Comparison of ENCODE assay signal across 1 cellular context in the genomic region with DNA sequence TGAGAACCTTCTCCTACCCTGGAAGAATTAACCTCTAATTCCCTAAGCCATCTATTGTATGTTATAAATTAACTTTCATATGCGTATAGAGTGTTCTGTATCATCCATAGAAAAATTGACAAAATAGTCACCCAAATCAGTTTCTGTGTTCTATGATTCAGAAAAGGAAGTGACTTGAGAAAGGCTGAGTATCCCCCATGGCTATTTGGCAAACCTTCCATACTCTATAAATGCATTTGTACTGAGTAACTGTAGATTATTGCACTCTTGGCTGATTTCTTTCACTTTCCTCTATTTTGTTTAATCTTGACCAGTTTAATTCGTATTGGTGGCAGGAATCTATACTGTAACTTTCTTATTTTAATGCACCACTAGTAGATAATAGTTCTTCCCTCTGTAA.
TF ChIP-seq lines count a peak whose summit lies in the region.

No MANE protein-coding gene starts in this region.

TF ChIP-seq in GM23338, 12 proteins besides CTCF, POLR2A, EP300 and RAD21 (continued from another document):
- TF ChIP-seq, protein P1, sequence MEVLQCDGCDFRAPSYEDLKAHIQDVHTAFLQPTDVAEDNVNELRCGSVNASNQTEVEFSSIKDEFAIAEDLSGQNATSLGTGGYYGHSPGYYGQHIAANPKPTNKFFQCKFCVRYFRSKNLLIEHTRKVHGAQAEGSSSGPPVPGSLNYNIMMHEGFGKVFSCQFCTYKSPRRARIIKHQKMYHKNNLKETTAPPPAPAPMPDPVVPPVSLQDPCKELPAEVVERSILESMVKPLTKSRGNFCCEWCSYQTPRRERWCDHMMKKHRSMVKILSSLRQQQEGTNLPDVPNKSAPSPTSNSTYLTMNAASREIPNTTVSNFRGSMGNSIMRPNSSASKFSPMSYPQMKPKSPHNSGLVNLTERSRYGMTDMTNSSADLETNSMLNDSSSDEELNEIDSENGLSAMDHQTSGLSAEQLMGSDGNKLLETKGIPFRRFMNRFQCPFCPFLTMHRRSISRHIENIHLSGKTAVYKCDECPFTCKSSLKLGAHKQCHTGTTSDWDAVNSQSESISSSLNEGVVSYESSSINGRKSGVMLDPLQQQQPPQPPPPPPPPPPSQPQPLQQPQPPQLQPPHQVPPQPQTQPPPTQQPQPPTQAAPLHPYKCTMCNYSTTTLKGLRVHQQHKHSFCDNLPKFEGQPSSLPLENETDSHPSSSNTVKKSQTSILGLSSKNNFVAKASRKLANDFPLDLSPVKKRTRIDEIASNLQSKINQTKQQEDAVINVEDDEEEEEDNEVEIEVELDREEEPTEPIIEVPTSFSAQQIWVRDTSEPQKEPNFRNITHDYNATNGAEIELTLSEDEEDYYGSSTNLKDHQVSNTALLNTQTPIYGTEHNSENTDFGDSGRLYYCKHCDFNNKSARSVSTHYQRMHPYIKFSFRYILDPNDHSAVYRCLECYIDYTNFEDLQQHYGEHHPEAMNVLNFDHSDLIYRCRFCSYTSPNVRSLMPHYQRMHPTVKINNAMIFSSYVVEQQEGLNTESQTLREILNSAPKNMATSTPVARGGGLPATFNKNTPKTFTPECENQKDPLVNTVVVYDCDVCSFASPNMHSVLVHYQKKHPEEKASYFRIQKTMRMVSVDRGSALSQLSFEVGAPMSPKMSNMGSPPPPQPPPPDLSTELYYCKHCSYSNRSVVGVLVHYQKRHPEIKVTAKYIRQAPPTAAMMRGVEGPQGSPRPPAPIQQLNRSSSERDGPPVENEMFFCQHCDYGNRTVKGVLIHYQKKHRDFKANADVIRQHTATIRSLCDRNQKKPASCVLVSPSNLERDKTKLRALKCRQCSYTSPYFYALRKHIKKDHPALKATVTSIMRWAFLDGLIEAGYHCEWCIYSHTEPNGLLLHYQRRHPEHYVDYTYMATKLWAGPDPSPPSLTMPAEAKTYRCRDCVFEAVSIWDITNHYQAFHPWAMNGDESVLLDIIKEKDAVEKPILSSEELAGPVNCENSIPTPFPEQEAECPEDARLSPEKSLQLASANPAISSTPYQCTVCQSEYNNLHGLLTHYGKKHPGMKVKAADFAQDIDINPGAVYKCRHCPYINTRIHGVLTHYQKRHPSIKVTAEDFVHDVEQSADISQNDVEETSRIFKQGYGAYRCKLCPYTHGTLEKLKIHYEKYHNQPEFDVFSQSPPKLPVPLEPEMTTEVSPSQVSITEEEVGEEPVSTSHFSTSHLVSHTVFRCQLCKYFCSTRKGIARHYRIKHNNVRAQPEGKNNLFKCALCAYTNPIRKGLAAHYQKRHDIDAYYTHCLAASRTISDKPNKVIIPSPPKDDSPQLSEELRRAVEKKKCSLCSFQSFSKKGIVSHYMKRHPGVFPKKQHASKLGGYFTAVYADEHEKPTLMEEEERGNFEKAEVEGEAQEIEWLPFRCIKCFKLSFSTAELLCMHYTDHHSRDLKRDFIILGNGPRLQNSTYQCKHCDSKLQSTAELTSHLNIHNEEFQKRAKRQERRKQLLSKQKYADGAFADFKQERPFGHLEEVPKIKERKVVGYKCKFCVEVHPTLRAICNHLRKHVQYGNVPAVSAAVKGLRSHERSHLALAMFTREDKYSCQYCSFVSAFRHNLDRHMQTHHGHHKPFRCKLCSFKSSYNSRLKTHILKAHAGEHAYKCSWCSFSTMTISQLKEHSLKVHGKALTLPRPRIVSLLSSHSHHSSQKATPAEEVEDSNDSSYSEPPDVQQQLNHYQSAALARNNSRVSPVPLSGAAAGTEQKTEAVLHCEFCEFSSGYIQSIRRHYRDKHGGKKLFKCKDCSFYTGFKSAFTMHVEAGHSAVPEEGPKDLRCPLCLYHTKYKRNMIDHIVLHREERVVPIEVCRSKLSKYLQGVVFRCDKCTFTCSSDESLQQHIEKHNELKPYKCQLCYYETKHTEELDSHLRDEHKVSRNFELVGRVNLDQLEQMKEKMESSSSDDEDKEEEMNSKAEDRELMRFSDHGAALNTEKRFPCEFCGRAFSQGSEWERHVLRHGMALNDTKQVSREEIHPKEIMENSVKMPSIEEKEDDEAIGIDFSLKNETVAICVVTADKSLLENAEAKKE (CRISPR knock-in tag; IDR thresholded peaks at IDR 0.05): no peak
- no peak for TF ChIP-seq STAT1 (IDR thresholded peaks at IDR 0.05; ENCODE audit: unreplicated experiment)
- TF ChIP-seq, protein P2, sequence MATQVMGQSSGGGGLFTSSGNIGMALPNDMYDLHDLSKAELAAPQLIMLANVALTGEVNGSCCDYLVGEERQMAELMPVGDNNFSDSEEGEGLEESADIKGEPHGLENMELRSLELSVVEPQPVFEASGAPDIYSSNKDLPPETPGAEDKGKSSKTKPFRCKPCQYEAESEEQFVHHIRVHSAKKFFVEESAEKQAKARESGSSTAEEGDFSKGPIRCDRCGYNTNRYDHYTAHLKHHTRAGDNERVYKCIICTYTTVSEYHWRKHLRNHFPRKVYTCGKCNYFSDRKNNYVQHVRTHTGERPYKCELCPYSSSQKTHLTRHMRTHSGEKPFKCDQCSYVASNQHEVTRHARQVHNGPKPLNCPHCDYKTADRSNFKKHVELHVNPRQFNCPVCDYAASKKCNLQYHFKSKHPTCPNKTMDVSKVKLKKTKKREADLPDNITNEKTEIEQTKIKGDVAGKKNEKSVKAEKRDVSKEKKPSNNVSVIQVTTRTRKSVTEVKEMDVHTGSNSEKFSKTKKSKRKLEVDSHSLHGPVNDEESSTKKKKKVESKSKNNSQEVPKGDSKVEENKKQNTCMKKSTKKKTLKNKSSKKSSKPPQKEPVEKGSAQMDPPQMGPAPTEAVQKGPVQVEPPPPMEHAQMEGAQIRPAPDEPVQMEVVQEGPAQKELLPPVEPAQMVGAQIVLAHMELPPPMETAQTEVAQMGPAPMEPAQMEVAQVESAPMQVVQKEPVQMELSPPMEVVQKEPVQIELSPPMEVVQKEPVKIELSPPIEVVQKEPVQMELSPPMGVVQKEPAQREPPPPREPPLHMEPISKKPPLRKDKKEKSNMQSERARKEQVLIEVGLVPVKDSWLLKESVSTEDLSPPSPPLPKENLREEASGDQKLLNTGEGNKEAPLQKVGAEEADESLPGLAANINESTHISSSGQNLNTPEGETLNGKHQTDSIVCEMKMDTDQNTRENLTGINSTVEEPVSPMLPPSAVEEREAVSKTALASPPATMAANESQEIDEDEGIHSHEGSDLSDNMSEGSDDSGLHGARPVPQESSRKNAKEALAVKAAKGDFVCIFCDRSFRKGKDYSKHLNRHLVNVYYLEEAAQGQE (IDR thresholded peaks at IDR 0.05; ENCODE audit: unreplicated experiment): no peak
